Comparison of ENCODE assay signal across 12 cellular contexts in the genomic region with DNA sequence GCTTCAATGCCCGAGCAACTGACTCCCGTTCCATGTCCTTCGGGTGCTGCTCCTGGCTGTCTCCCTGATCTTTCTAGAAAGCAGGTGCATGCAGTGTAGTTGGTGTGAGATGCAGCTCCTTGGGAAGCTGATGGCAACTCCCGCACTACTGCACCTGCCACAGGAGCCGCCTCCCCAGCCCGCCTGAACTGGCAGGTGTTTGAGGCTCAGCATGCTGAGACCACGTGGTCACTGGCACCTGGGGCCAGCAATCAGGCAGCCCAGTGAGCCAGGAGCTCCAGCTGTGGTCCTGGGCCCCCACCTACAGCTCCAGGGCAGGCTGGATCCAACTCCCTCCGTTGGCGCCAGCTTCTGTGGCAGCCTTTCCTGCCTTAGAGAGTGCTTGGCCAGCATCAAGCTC.
DNase-seq lines count a peak whose midpoint lies in the region; ATAC-seq and TF ChIP-seq lines count a peak whose summit lies in the region.
"Had no signal": no experiment of that assay in that cellular context is flagged by ENCODE, and none has a peak within 500 bp of the region (broad histone marks: within the 10 kb centered on the region; RNA-seq: fewer than 3 reads in every experiment).

No MANE protein-coding gene starts in this region.

- H3K27ac Mint-ChIP-seq in nephron progenitor cell, result no peak overlapping the region

- H3K4me3 Mint-ChIP-seq in nephron progenitor cell, result no peak overlapping the region

- H3K27me3 Mint-ChIP-seq in nephron progenitor cell (ENCODE audit: low read depth, poor library complexity), result peaks cover 10% of the 10 kb centered on the region

- no peak for TF ChIP-seq CTCF in nephron progenitor cell (IDR thresholded peaks at IDR 0.05)

- no peak for ATAC-seq in HG03095 (IDR thresholded peaks at IDR 0.05; ENCODE audit: unreplicated experiment)
- ATAC-seq: A549, HCT116 had no signal

- H3K4me1 Mint-ChIP-seq in nephron progenitor cell, result peaks cover 43% of the 10 kb centered on the region

- peak; percentile 12 for DNase-seq in NCI-H1105 treated with DMSO at 0.1 percent for 48 hours (lab: John Stamatoyannopoulos, UW)
- DNase-seq in NCI-H1105 (lab: John Stamatoyannopoulos, UW), result no peak
- peak in 2 of 3 experiments; percentile 82 to 90 for DNase-seq in NCI-H1417 (lab: John Stamatoyannopoulos, UW)
- DNase-seq in NCI-H2196 (lab: John Stamatoyannopoulos, UW; ENCODE audit: unreplicated experiment), result peak; percentile 75
- peak; percentile 12 to 27 for DNase-seq in SHP77 (lab: John Stamatoyannopoulos, UW)
- no peak for DNase-seq in nephron progenitor cell
- DNase-seq in A172 (ENCODE audit: low spot score), result no peak
- DNase-seq: NCI-H187 treated with DMSO at 0.1 percent for 48 hours, NCI-H446 had no signal

- no peaks in the 10 kb centered on the region for H3K36me3 Mint-ChIP-seq in nephron progenitor cell (ENCODE audit: low read depth)

- peaks cover 2% of the 10 kb centered on the region for H3K9me3 Mint-ChIP-seq in nephron progenitor cell

Comparison
In these comparisons a context has a peak if more than half of its experiments do, and no peak if none do; other contexts are left out.
1. DNase-seq: peak in NCI-H1105 treated with DMSO at 0.1 percent for 48 hours (single experiment), NCI-H1417 (2 of 3), NCI-H2196 (single experiment) and SHP77 (2 of 2); none in NCI-H1105 (single experiment), nephron progenitor cell (single experiment) and A172 (single experiment).